Comparison of ENCODE assay signal across 1 cellular context in the genomic region with DNA sequence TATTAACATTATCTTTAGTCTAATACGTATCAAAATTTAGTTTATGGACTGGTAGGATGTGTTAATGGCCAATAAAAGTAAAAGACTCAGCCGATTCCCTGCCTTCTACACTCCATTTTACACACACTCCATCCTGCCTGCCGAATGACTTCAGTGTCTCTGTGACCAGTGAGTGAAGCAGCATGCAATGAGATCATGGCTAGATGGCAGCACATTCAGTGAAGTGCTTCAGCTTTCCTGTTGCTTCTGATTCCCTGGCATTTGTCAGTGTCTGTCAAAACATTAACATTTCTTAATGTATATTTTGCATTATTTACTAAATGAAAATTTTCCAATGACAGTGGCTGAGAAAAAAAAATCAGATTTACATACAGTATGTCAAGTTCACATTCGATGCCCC.
TF ChIP-seq lines count a peak whose summit lies in the region.

No MANE protein-coding gene starts in this region.

TF ChIP-seq in neural cell, 6 proteins besides CTCF, POLR2A, EP300 and RAD21 (continued from another document):
- peak; percentile 24 for TF ChIP-seq POLR2AphosphoS5 (IDR thresholded peaks at IDR 0.05)
- no peak for TF ChIP-seq MXI1 (conservative IDR thresholded peaks at IDR 0.05; ENCODE audit: poor library complexity, severe bottlenecking)
- TF ChIP-seq TAF1 (IDR thresholded peaks at IDR 0.05; ENCODE audit: low read depth) = no peak
